10 cellular contexts compared by ENCODE assay signal in genomic region chr10:112177247-112177646, GRCh38.
"Had no signal": no experiment of that assay in that cellular context is flagged by ENCODE, and none has a peak within 500 bp of the region (broad histone marks: within the 10 kb centered on the region; RNA-seq: fewer than 3 reads in every experiment).

No MANE protein-coding gene starts in this region.

- H3K4me1 ChIP-seq: uterus had no signal

- H3K9me3 ChIP-seq: ascending aorta, uterus had no signal

- H3K4me3 ChIP-seq: ascending aorta, uterus had no signal

- H3K36me3 ChIP-seq: uterus had no signal

- H3K27ac ChIP-seq: ascending aorta, uterus had no signal

- ATAC-seq: activated T-cell treated with anti-CD3 and anti-CD28 coated beads, Interleukin-2, amount 50 U/mL, for 72 hours; effector memory CD8-positive, alpha-beta T cell; natural killer cell treated with Interleukin-12 subunit alpha and Interleukin-12 subunit beta and Interleukin-15 and Interleukin-18, amount 100 ng/mL, for 72 hours; stimulated activated naive CD8-positive, alpha-beta T cell treated with anti-CD3 and anti-CD28 coated beads, Interleukin-15, amount 100 ng/mL, for 72 hours had no signal

- H3K27me3 ChIP-seq: ascending aorta, uterus had no signal

- DNase-seq: activated gamma-delta T cell treated with Interleukin-2 at 50 U/mL for 16 hours; activated T-cell treated with anti-CD3 and anti-CD28 coated beads, Interleukin-2, amount 50 U/mL, for 72 hours; effector memory CD8-positive, alpha-beta T cell; mesenchymal stem cell; stimulated activated CD4-positive, alpha-beta T cell treated with anti-CD3 and anti-CD28 coated beads, Interleukin-15, amount 100 ng/mL, for 24 hours; stimulated activated CD4-positive, alpha-beta T cell treated with anti-CD3 and anti-CD28 coated beads, Interleukin-4, amount 100 ng/mL, for 24 hours; stimulated activated naive CD8-positive, alpha-beta T cell treated with anti-CD3 and anti-CD28 coated beads, Interleukin-15, amount 100 ng/mL, for 72 hours; uterus had no signal
